In genomic region chrX:150683536-150684146, GRCh38 we compare ENCODE assay signal across 8 cellular contexts. TPM values are rescaled to one million over a fixed set of nuclear protein-coding genes. Genes with fewer than 3 reads are reported as not detected.
DNase-seq lines count a peak whose midpoint lies in the region; ATAC-seq and TF ChIP-seq lines count a peak whose summit lies in the region.

No MANE protein-coding gene starts in this region.

- no peak overlapping the region for H3K4me3 ChIP-seq in Loucy (ENCODE audit: low read length, poor library complexity, severe bottlenecking)

- H3K4me1 ChIP-seq in Loucy (ENCODE audit: insufficient read depth, low read length, poor library complexity, severe bottlenecking) = peaks cover 4% of the 10 kb centered on the region

- no peak overlapping the region for H3K4me2 ChIP-seq in Loucy (ENCODE audit: low read depth, low read length, poor library complexity, severe bottlenecking)

- H3K27me3 Mint-ChIP-seq in activated T-cell treated with anti-CD3 and anti-CD28 coated beads, Interleukin-2, amount 50 U/mL, for 4 hours (ENCODE audit: low read depth) = no peaks in the 10 kb centered on the region
- H3K27me3 Mint-ChIP-seq in T-helper 17 cell = no peaks in the 10 kb centered on the region
- H3K27me3 Mint-ChIP-seq in glutamatergic neuron (ENCODE audit: unreplicated experiment) = peaks cover 2% of the 10 kb centered on the region

- no peaks in the 10 kb centered on the region for H3F3A ChIP-seq in Loucy (ENCODE audit: low read depth)

- no peaks in the 10 kb centered on the region for H3K9me2 ChIP-seq in Loucy (replicated peaks; ENCODE audit: low read depth, low read length)

- no peak overlapping the region for H3K27ac Mint-ChIP-seq in T-helper 17 cell
- no peak overlapping the region for H3K27ac Mint-ChIP-seq in glutamatergic neuron (ENCODE audit: unreplicated experiment)

- H3K9me3 ChIP-seq in Loucy (ENCODE audit: insufficient read depth, low read depth, low read length) (no peaks in the 10 kb centered on the region), T-helper 17 cell (ENCODE audit: control insufficient read depth, low read length, poor library complexity, severe bottlenecking) (no peaks in the 10 kb centered on the region)

- no peak for DNase-seq in activated T-cell treated with anti-CD3 and anti-CD28 coated beads, Interleukin-2, amount 50 U/mL, for 4 hours
- no peak for DNase-seq in activated T-cell treated with anti-CD3 and anti-CD28 coated beads, Interleukin-2, amount 50 U/mL, for 48 hours
- DNase-seq in T-helper 17 cell = no peak
- DNase-seq in glutamatergic neuron = no peak
- DNase-seq in GF-D8 (lab: John Stamatoyannopoulos, UW) = no peak
- no peak for DNase-seq in stimulated activated CD4-positive, alpha-beta T cell treated with anti-CD3 and anti-CD28 coated beads, Interleukin-4, amount 100 ng/mL, for 1 hour

- no peaks in the 10 kb centered on the region for H3K27me3 ChIP-seq in Loucy (ENCODE audit: insufficient read depth, low read length, poor library complexity, severe bottlenecking)

- peak; percentile 30 to 48 for ATAC-seq in activated T-cell treated with anti-CD3 and anti-CD28 coated beads, Interleukin-2, amount 50 U/mL, for 4 hours
- ATAC-seq in T-helper 17 cell (peak; percentile 69), HG02798 (IDR thresholded peaks at IDR 0.05; ENCODE audit: poor library complexity, unreplicated experiment) (no peak)

- H3K9me3 Mint-ChIP-seq in activated T-cell treated with anti-CD3 and anti-CD28 coated beads, Interleukin-2, amount 50 U/mL, for 4 hours = no peaks in the 10 kb centered on the region
- peaks cover 5% of the 10 kb centered on the region for H3K9me3 Mint-ChIP-seq in glutamatergic neuron (ENCODE audit: unreplicated experiment)

- H2AFZ ChIP-seq in Loucy (ENCODE audit: low read length) = no peak overlapping the region

- no peak overlapping the region for H3K4me3 Mint-ChIP-seq in activated T-cell treated with anti-CD3 and anti-CD28 coated beads, Interleukin-2, amount 50 U/mL, for 4 hours
- H3K4me3 Mint-ChIP-seq in T-helper 17 cell (no peak overlapping the region), glutamatergic neuron (ENCODE audit: unreplicated experiment) (no peak overlapping the region)

- no peak overlapping the region for H3K9ac ChIP-seq in Loucy (ENCODE audit: low read depth, low read length, poor library complexity, severe bottlenecking)

- H3K79me2 ChIP-seq in Loucy (ENCODE audit: insufficient read depth, low read length) = no peaks in the 10 kb centered on the region

- no peaks in the 10 kb centered on the region for H3K36me3 ChIP-seq in Loucy (ENCODE audit: insufficient read depth, low read length)

- H3K4me1 Mint-ChIP-seq in activated T-cell treated with anti-CD3 and anti-CD28 coated beads, Interleukin-2, amount 50 U/mL, for 4 hours (ENCODE audit: low read depth) = peaks cover 11% of the 10 kb centered on the region
- H3K4me1 Mint-ChIP-seq in T-helper 17 cell (peaks cover 14% of the 10 kb centered on the region), glutamatergic neuron (ENCODE audit: low read depth, unreplicated experiment) (peaks cover 3% of the 10 kb centered on the region)

- H3K36me3 Mint-ChIP-seq in activated T-cell treated with anti-CD3 and anti-CD28 coated beads, Interleukin-2, amount 50 U/mL, for 4 hours (ENCODE audit: insufficient read depth) = no peaks in the 10 kb centered on the region
- no peaks in the 10 kb centered on the region for H3K36me3 Mint-ChIP-seq in T-helper 17 cell (ENCODE audit: low read depth)
- no peaks in the 10 kb centered on the region for H3K36me3 Mint-ChIP-seq in glutamatergic neuron (ENCODE audit: unreplicated experiment)

- no peaks in the 10 kb centered on the region for H4K20me1 ChIP-seq in Loucy (ENCODE audit: insufficient read depth, low read length, poor library complexity, severe bottlenecking)

- TF ChIP-seq CTCF in Loucy (conservative IDR thresholded peaks at IDR 0.05; ENCODE audit: low read length) (peak; percentile 59), glutamatergic neuron (IDR thresholded peaks at IDR 0.05; ENCODE audit: partially characterized antibody, unreplicated experiment) (peak; percentile 59)

RNA-seq across cellular contexts. Expression of gene MTMR1, which starts 9.6 kb away (rescaled TPM):
- 10 to 100 TPM; 36.2 to 42.1 (median 38.8) TPM for total RNA-seq in activated T-cell treated with anti-CD3 and anti-CD28 coated beads, Interleukin-2, amount 50 U/mL, for 4 hours
- total RNA-seq in T-helper 17 cell (10 to 100 TPM; 40.3 to 45.6 TPM), glutamatergic neuron (ENCODE audit: unreplicated experiment) (29.6 TPM)
